8 cellular contexts compared by ENCODE assay signal in the genomic region with DNA sequence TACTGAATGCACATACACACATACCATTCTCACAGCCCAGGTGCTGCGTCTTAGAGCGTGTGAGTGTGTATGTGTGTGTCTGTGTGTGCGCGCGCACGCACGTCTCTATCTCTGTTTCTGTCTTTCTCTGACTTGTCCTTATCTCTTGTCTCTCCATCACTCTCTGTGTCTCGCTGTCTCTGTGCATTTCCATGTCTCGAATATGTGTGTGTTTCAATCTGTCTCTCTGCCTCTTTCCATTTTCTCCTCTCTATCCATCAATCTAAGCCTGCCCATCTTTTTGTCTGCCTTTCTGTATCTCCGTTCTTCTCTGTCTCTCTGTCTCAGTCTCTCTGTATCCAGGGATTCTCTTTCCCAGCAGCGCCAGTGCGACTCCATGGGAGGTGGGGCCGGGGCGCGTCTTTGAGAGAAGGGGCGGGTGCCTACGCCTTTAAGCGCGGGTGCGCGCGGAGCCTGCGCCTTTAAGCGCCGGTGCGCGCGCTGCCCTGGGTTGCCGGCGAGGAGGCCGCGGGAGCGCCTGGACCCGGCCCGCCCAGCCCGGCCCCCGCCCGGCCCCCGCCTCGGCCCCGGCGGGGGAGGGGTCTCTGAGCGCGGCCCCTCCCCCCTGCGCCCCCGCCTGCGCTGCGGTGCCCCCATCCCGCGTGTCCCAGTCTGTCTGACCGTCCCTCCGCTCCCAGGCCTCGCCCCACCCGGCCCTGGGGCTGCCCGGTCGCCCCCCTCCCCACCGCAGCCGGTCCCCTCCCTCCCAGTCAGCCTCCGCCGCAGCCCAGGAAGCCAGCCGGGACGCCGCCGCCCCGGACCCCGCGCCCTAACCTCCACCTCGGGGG. TPM values are rescaled to one million over a fixed set of nuclear protein-coding genes. Genes with fewer than 3 reads are reported as not detected.
A peak's percentile ranks its signal among the peaks of the same experiment; 100 is the strongest.
DNase-seq lines count a peak whose midpoint lies in the region; ATAC-seq and TF ChIP-seq lines count a peak whose summit lies in the region.

A gene with protein sequence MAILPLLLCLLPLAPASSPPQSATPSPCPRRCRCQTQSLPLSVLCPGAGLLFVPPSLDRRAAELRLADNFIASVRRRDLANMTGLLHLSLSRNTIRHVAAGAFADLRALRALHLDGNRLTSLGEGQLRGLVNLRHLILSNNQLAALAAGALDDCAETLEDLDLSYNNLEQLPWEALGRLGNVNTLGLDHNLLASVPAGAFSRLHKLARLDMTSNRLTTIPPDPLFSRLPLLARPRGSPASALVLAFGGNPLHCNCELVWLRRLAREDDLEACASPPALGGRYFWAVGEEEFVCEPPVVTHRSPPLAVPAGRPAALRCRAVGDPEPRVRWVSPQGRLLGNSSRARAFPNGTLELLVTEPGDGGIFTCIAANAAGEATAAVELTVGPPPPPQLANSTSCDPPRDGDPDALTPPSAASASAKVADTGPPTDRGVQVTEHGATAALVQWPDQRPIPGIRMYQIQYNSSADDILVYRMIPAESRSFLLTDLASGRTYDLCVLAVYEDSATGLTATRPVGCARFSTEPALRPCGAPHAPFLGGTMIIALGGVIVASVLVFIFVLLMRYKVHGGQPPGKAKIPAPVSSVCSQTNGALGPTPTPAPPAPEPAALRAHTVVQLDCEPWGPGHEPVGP (plus strand): TSS at position 464 of the 827 bp plus-strand sequence. CDS start 3,052 bp downstream, outside the sequence.

- H3K9me3 ChIP-seq in osteoblast (ENCODE audit: low read depth, low read length) (no peaks in the 10 kb centered on the region), tibial nerve (no peaks in the 10 kb centered on the region)

- H4K20me1 ChIP-seq in osteoblast (ENCODE audit: insufficient read depth, low read length) = peaks cover 16% of the 10 kb centered on the region

- no peaks in the 10 kb centered on the region for H3K27me3 ChIP-seq in osteoblast (ENCODE audit: insufficient read depth, low read length)
- no peaks in the 10 kb centered on the region for H3K27me3 ChIP-seq in tibial nerve

- TF ChIP-seq CTCF in osteoblast (IDR thresholded peaks at IDR 0.05; ENCODE audit: extremely low read depth, low read depth, low read length) = no peak
- no peak for TF ChIP-seq CTCF in tibial nerve (IDR thresholded peaks at IDR 0.05)

- WGBS in tibial nerve, 2 donors = 2 to 4% methylated on average over 31 to 42 of the region's 68 CpGs

- H3K4me2 ChIP-seq in osteoblast (ENCODE audit: insufficient read depth, low read length) = peak within 1 kb of the TSS; percentile 92

- peaks cover 24% of the 10 kb centered on the region for H3K4me1 ChIP-seq in osteoblast (ENCODE audit: insufficient read depth, low read length)
- peaks cover 0 to 49% (median 16%) of the 10 kb centered on the region in 4 donors for H3K4me1 ChIP-seq in tibial nerve

- no peaks in the 10 kb centered on the region for H3K27me3 Mint-ChIP-seq in activated naive CD8-positive, alpha-beta T cell treated with anti-CD3 and anti-CD28 coated beads for 36 hours

- H3K4me3 ChIP-seq in osteoblast (ENCODE audit: insufficient read depth, low read length) = peak within 1 kb of the TSS; percentile 74
- H3K4me3 ChIP-seq in tibial nerve = peak within 1 kb of the TSS; percentile 40 to 85 (median 62)

- peak within 1 kb of the TSS; percentile 93 for H3K4me3 Mint-ChIP-seq in activated naive CD8-positive, alpha-beta T cell treated with anti-CD3 and anti-CD28 coated beads for 36 hours

- peaks cover 24% of the 10 kb centered on the region for H3K4me1 Mint-ChIP-seq in activated naive CD8-positive, alpha-beta T cell treated with anti-CD3 and anti-CD28 coated beads for 36 hours

- H3K79me2 ChIP-seq in osteoblast (ENCODE audit: insufficient read depth, low read length) = no peaks in the 10 kb centered on the region

- H3K27ac Mint-ChIP-seq in activated naive CD8-positive, alpha-beta T cell treated with anti-CD3 and anti-CD28 coated beads for 36 hours = peak within 1 kb of the TSS; percentile 72

- TF ChIP-seq POLR2A in tibial nerve (IDR thresholded peaks at IDR 0.05) = no peak

- ATAC-seq in Right ventricle myocardium superior (ENCODE audit: poor library complexity) (peak; percentile 60), GM18517 (IDR thresholded peaks at IDR 0.05; ENCODE audit: unreplicated experiment) (no peak)

- TF ChIP-seq EP300 in tibial nerve (IDR thresholded peaks at IDR 0.05) = no peak

- H2AFZ ChIP-seq in osteoblast (ENCODE audit: low read length) = peak within 1 kb of the TSS; percentile 86

- no peaks in the 10 kb centered on the region for H3K36me3 Mint-ChIP-seq in activated naive CD8-positive, alpha-beta T cell treated with anti-CD3 and anti-CD28 coated beads for 36 hours

- H3K36me3 ChIP-seq in osteoblast (ENCODE audit: insufficient read depth, low read length) (no peaks in the 10 kb centered on the region), tibial nerve (peaks cover 0 to 28% (median 0%) of the 10 kb centered on the region in 3 donors)

- intact Hi-C loops in Right ventricle myocardium superior (cut with DNase I) = loop anchor here (10.0 kb wide), 1 partner anchor 221 kb away; the partner anchor contains the start of gene KMT2B

- peak; percentile 92 for DNase-seq in COLO668 (lab: John Stamatoyannopoulos, UW; ENCODE audit: unreplicated experiment)
- DNase-seq in Kasumi-1 (lab: John Stamatoyannopoulos, UW) = peak; percentile 29 to 41
- peak; percentile 62 for DNase-seq in SHP77 treated with DMSO at 0.1 percent for 48 hours (lab: John Stamatoyannopoulos, UW)
- DNase-seq in activated naive CD8-positive, alpha-beta T cell treated with anti-CD3 and anti-CD28 coated beads for 36 hours = peak; percentile 66
- peak; percentile 87 for DNase-seq in Right ventricle myocardium superior
- peak; percentile 97 for DNase-seq in osteoblast (ENCODE audit: insufficient read length, low spot score, missing footprints)
- DNase-seq in tibial nerve (ENCODE audit: low spot score in 2 of 2) = peak; percentile 38 to 60

- no peaks in the 10 kb centered on the region for H3K9me3 Mint-ChIP-seq in activated naive CD8-positive, alpha-beta T cell treated with anti-CD3 and anti-CD28 coated beads for 36 hours

- no peak within 1 kb of the TSS for H3K27ac ChIP-seq in osteoblast (ENCODE audit: low read depth, low read length)
- peak within 1 kb of the TSS; percentile 39 to 92 (median 88) for H3K27ac ChIP-seq in tibial nerve

RNA-seq across cellular contexts. Expression of the gene that starts here (rescaled TPM):
- total RNA-seq in activated naive CD8-positive, alpha-beta T cell treated with anti-CD3 and anti-CD28 coated beads for 36 hours = 1 to 10 TPM; 5.8 to 7.1 TPM
- total RNA-seq in Right ventricle myocardium superior (6.1 TPM), osteoblast (4.4 and 6.9 TPM in 2 replicates), tibial nerve (10 to 100 TPM in 2 of 4 donors, 1 to 10 TPM in 2; 5.0 to 20.4 (median 8.6) TPM)

Comparison
In these comparisons a context has a peak if more than half of its experiments do, and no peak if none do; other contexts are left out.
1. DNase-seq: peak in every context shown above with its lines; median percentile 97 in osteoblast; 92 in COLO668; 87 in Right ventricle myocardium superior; 66 in activated naive CD8-positive, alpha-beta T cell treated with anti-CD3 and anti-CD28 coated beads for 36 hours; 62 in SHP77 treated with DMSO at 0.1 percent for 48 hours; 49 in tibial nerve; 35 in Kasumi-1.